ENCODE assay signal across 8 cellular contexts in the genomic region with DNA sequence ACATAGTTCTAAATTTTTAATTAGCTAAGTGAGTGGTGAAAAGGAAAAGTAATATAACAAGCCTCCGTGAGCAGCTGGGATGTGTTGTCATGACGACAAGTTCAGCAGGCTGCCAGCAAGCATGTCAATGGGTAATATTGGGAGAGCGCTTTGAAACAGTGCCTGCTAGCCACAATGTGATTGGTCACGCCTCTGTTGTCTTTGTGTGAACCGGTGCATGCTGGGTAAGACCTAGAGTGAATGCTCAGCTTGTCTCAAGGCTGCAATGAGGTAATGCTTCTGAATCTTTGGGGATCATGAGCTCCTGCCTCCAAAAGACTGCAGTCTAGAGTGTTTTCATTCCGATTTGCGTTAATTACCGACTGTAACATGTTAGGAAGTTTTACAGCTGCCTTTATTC. TPM values are rescaled to one million over a fixed set of nuclear protein-coding genes. Genes with fewer than 3 reads are reported as not detected.
DNase-seq lines count a peak whose midpoint lies in the region; ATAC-seq lines count a peak whose summit lies in the region.

No MANE protein-coding gene starts in this region.

- ATAC-seq in HG03095 (IDR thresholded peaks at IDR 0.05; ENCODE audit: unreplicated experiment): no peak
- no peak for ATAC-seq in GM19328 (IDR thresholded peaks at IDR 0.05; ENCODE audit: unreplicated experiment)
- no peak for ATAC-seq in stimulated activated effector memory CD8-positive, alpha-beta T cell treated with anti-CD3 and anti-CD28 coated beads, Interleukin-12 subunit alpha, Interleukin-12 subunit beta, amount 100 ng/mL, for 72 hours

- H3K9me3 Mint-ChIP-seq in stimulated activated effector memory CD8-positive, alpha-beta T cell treated with anti-CD3 and anti-CD28 coated beads, Interleukin-12 subunit alpha, Interleukin-12 subunit beta, amount 100 ng/mL, for 72 hours: no peaks in the 10 kb centered on the region

- H3K27ac ChIP-seq in mesodermal cell (ENCODE audit: low read depth, low read length, severe bottlenecking): peak overlapping the region; percentile 81

- no peak overlapping the region for H3K27ac Mint-ChIP-seq in stimulated activated effector memory CD8-positive, alpha-beta T cell treated with anti-CD3 and anti-CD28 coated beads, Interleukin-12 subunit alpha, Interleukin-12 subunit beta, amount 100 ng/mL, for 72 hours

- H3K4me1 ChIP-seq in mesodermal cell (ENCODE audit: control insufficient read depth, insufficient read depth, low read length, poor library complexity, severe bottlenecking): no peaks in the 10 kb centered on the region

- H3K9me3 ChIP-seq in mesodermal cell (ENCODE audit: control insufficient read depth, low read length): no peaks in the 10 kb centered on the region

- DNase-seq in DMS 273 treated with DMSO at 0.1 percent for 48 hours (lab: John Stamatoyannopoulos, UW) (peak; percentile 70), NCI-H2107 treated with DMSO at 0.1 percent for 48 hours (lab: John Stamatoyannopoulos, UW; ENCODE audit: unreplicated experiment) (peak; percentile 85), dedifferentiated amniotic fluid mesenchymal stem cell (ENCODE audit: extremely low spot score) (peak; percentile 19), KBM-7 (no peak)
- DNase-seq in stimulated activated effector memory CD8-positive, alpha-beta T cell treated with anti-CD3 and anti-CD28 coated beads, Interleukin-12 subunit alpha, Interleukin-12 subunit beta, amount 100 ng/mL, for 72 hours (ENCODE audit: low spot score in 2 of 2): no peak

- H3K36me3 Mint-ChIP-seq in stimulated activated effector memory CD8-positive, alpha-beta T cell treated with anti-CD3 and anti-CD28 coated beads, Interleukin-12 subunit alpha, Interleukin-12 subunit beta, amount 100 ng/mL, for 72 hours: no peaks in the 10 kb centered on the region

- H3K36me3 ChIP-seq in mesodermal cell (ENCODE audit: control insufficient read depth, insufficient read depth, low read length): no peaks in the 10 kb centered on the region

- no peak overlapping the region for H3K4me3 ChIP-seq in mesodermal cell (ENCODE audit: extremely low read depth, insufficient read depth, low read length, poor library complexity, severe bottlenecking)

- no peaks in the 10 kb centered on the region for H3K4me1 Mint-ChIP-seq in stimulated activated effector memory CD8-positive, alpha-beta T cell treated with anti-CD3 and anti-CD28 coated beads, Interleukin-12 subunit alpha, Interleukin-12 subunit beta, amount 100 ng/mL, for 72 hours

- no peak overlapping the region for H3K4me3 Mint-ChIP-seq in stimulated activated effector memory CD8-positive, alpha-beta T cell treated with anti-CD3 and anti-CD28 coated beads, Interleukin-12 subunit alpha, Interleukin-12 subunit beta, amount 100 ng/mL, for 72 hours

- in situ Hi-C loops in KBM-7 (cut with MboI; ENCODE audit: low pct_unique_long_range_greater_than_20kb, low sequenced_read_pairs): no loop called here

- 27 to 42% methylated on average over 5 of the region's 8 CpGs for WGBS in mesodermal cell (ENCODE audit: insufficient coverage in 2 of 2), 2 experiments

RNA-seq across cellular contexts. Expression of a gene that starts 54.9 kb away (rescaled TPM):
- 7.0 TPM for polyA plus RNA-seq in mesodermal cell (2013, experiment 1 of 2)
- 4.1 TPM for polyA plus RNA-seq in mesodermal cell (2013, experiment 2 of 2)

Comparison
In these comparisons a context has a peak if more than half of its experiments do, and no peak if none do; other contexts are left out.
1. DNase-seq: peak in DMS 273 treated with DMSO at 0.1 percent for 48 hours (single experiment), NCI-H2107 treated with DMSO at 0.1 percent for 48 hours (single experiment) and dedifferentiated amniotic fluid mesenchymal stem cell (single experiment); none in KBM-7 (single experiment) and stimulated activated effector memory CD8-positive, alpha-beta T cell treated with anti-CD3 and anti-CD28 coated beads, Interleukin-12 subunit alpha, Interleukin-12 subunit beta, amount 100 ng/mL, for 72 hours (0 of 2).